ENCODE assay signal across 20 cellular contexts in genomic region chr2:211875488-211875887, GRCh38.
DNase-seq lines count a peak whose midpoint lies in the region; ATAC-seq and TF ChIP-seq lines count a peak whose summit lies in the region.
"Had no signal": no experiment of that assay in that cellular context is flagged by ENCODE, and none has a peak within 500 bp of the region (broad histone marks: within the 10 kb centered on the region; RNA-seq: fewer than 3 reads in every experiment).

No MANE protein-coding gene starts in this region.

- in situ Hi-C loops in IMR-90 (cut with MboI; ENCODE audit: low sequenced_read_pairs) = no loop called here
- in situ Hi-C loops in brain microvascular endothelial cell (cut with HindIII; ENCODE audit: low pct_ligation_motif_present, low sequenced_read_pairs) = no loop called here

- DNase-seq in A172 (ENCODE audit: low spot score) (peak; percentile 10), IMR-90 (peak; percentile 37), brain microvascular endothelial cell (peak; percentile 35), fibroblast of mammary gland (ENCODE audit: low read depth) (peak; percentile 5), kidney glomerular epithelial cell (lab: John Stamatoyannopoulos, UW) (no peak), DMS153 treated with DMSO at 0.1 percent for 48 hours (lab: John Stamatoyannopoulos, UW; ENCODE audit: unreplicated experiment) (no peak)
- DNase-seq in activated CD8-positive, alpha-beta memory T cell treated with anti-CD3 and anti-CD28 coated beads, Interleukin-2, amount 10 ng/mL, durations not matched to agents 7 days and 5 days = no peak
- DNase-seq in CD8-positive, alpha-beta T cell = no peak
- DNase-seq: 8988T; ACHN; C1 segment of cervical spinal cord; CD4-positive, alpha-beta T cell; DMS79 treated with DMSO at 0.1 percent for 48 hours; EL; GDM1; HFFc6 had no signal

- H3K56ac ChIP-seq in IMR-90 (ENCODE audit: extremely low read depth, insufficient read depth, low read length) = no peak overlapping the region

- dilution Hi-C loops in IMR-90 (cut with HindIII; ENCODE audit: low sequenced_read_pairs, unreplicated experiment) = no loop called here

- no peak overlapping the region for H2BK20ac ChIP-seq in IMR-90 (ENCODE audit: low read depth, low read length)

- no peak overlapping the region for H3K27ac ChIP-seq in IMR-90 (ENCODE audit: insufficient read depth, low read length)
- H3K27ac ChIP-seq in brain microvascular endothelial cell = no peak overlapping the region
- H3K27ac ChIP-seq in CD8-positive, alpha-beta T cell (ENCODE audit: low read depth, low read length) = no peak overlapping the region
- H3K27ac ChIP-seq: HL-60 had no signal

- no peaks in the 10 kb centered on the region for H3K9me1 ChIP-seq in IMR-90 (ENCODE audit: insufficient read depth, low read length)

- no peaks in the 10 kb centered on the region for H3K4me1 ChIP-seq in IMR-90 (ENCODE audit: control insufficient read depth, insufficient read depth, low read length)
- no peaks in the 10 kb centered on the region for H3K4me1 ChIP-seq in CD8-positive, alpha-beta T cell (ENCODE audit: insufficient read depth, low read length)
- H3K4me1 ChIP-seq: HAP-1 had no signal

- intact Hi-C loops in IMR-90 (cut with micrococcal nuclease) = no loop called here
- intact Hi-C loops in CD8-positive, alpha-beta T cell (cut with DNase I, micrococcal nuclease) = no loop called here

- TF ChIP-seq POLR2A in IMR-90 (IDR thresholded peaks at IDR 0.05; ENCODE audit: low read depth, low read length) = no peak

- POLR2A ChIA-PET in IMR-90 (lab: Charles Lee; ENCODE audit: unreplicated experiment) = no interaction called here
- POLR2A ChIA-PET in CD8-positive, alpha-beta T cell (lab: Charles Lee) = no interaction called here

- no peak overlapping the region for H2AFZ ChIP-seq in IMR-90 (replicated peaks; ENCODE audit: low read length, poor library complexity)

- H3K4me3 ChIP-seq in IMR-90 (ENCODE audit: insufficient read depth, low read depth, low read length) (no peak overlapping the region), brain microvascular endothelial cell (ENCODE audit: low read depth, low read length) (no peak overlapping the region), fibroblast of mammary gland (ENCODE audit: control insufficient read depth, low read depth, low read length) (no peak overlapping the region)
- no peak overlapping the region for H3K4me3 ChIP-seq in CD8-positive, alpha-beta T cell (ENCODE audit: low read depth, low read length)
- H3K4me3 ChIP-seq: HAP-1 had no signal

- H3K9me3 Mint-ChIP-seq in activated CD8-positive, alpha-beta memory T cell treated with anti-CD3 and anti-CD28 coated beads, Interleukin-2, amount 10 ng/mL, durations not matched to agents 7 days and 5 days (ENCODE audit: low read depth) = peaks cover 4% of the 10 kb centered on the region
- H3K9me3 Mint-ChIP-seq in CD8-positive, alpha-beta T cell = peaks cover 2% of the 10 kb centered on the region

- ATAC-seq in IMR-90 (ENCODE audit: low read depth) = peak; percentile 46
- no peak for ATAC-seq in activated CD8-positive, alpha-beta memory T cell treated with anti-CD3 and anti-CD28 coated beads, Interleukin-2, amount 10 ng/mL, durations not matched to agents 7 days and 5 days
- no peak for ATAC-seq in CD8-positive, alpha-beta T cell

- TF ChIP-seq RAD21 in IMR-90 (IDR thresholded peaks at IDR 0.05; ENCODE audit: low read length) = no peak

- no peak overlapping the region; the same call in 2 of the 3 replicates for H2BK15ac ChIP-seq in IMR-90 (ENCODE audit: low read depth, low read length)

- H3K4me2 ChIP-seq in IMR-90 (ENCODE audit: low read depth, low read length) = no peak overlapping the region; the same call in 1 of the 2 replicates

- H4K91ac ChIP-seq in IMR-90 (ENCODE audit: insufficient read depth, low read depth, low read length) = no peak overlapping the region

- H3K23ac ChIP-seq in IMR-90 (ENCODE audit: low read depth, low read length) = no peak overlapping the region

- H4K5ac ChIP-seq in IMR-90 (ENCODE audit: low read depth, low read length) = no peak overlapping the region

- H3K27ac Mint-ChIP-seq in activated CD8-positive, alpha-beta memory T cell treated with anti-CD3 and anti-CD28 coated beads, Interleukin-2, amount 10 ng/mL, durations not matched to agents 7 days and 5 days = no peak overlapping the region
- H3K27ac Mint-ChIP-seq in CD8-positive, alpha-beta T cell = no peak overlapping the region
- H3K27ac Mint-ChIP-seq: B cell; CD4-positive, alpha-beta T cell; HFFc6; IgD-negative memory B cell had no signal

- H3K4me1 Mint-ChIP-seq in activated CD8-positive, alpha-beta memory T cell treated with anti-CD3 and anti-CD28 coated beads, Interleukin-2, amount 10 ng/mL, durations not matched to agents 7 days and 5 days = no peaks in the 10 kb centered on the region
- H3K4me1 Mint-ChIP-seq in CD8-positive, alpha-beta T cell (ENCODE audit: low read depth) = no peaks in the 10 kb centered on the region
- H3K4me1 Mint-ChIP-seq: B cell, IgD-negative memory B cell had no signal

- H3K4ac ChIP-seq in IMR-90 (ENCODE audit: low read depth, low read length) = no peak overlapping the region

- no peaks in the 10 kb centered on the region for H3K79me1 ChIP-seq in IMR-90 (ENCODE audit: low read depth in 1 of 2, low read length in 2 of 2)

- no peaks in the 10 kb centered on the region for H4K20me1 ChIP-seq in IMR-90 (ENCODE audit: insufficient read depth, low read length)

- no peaks in the 10 kb centered on the region for H3K27me3 Mint-ChIP-seq in activated CD8-positive, alpha-beta memory T cell treated with anti-CD3 and anti-CD28 coated beads, Interleukin-2, amount 10 ng/mL, durations not matched to agents 7 days and 5 days
- H3K27me3 Mint-ChIP-seq in CD8-positive, alpha-beta T cell (ENCODE audit: low read depth) = no peaks in the 10 kb centered on the region
- H3K27me3 Mint-ChIP-seq: B cell; CD4-positive, alpha-beta T cell; IgD-negative memory B cell had no signal

- H2AK9ac ChIP-seq in IMR-90 (replicated peaks; ENCODE audit: low read depth, low read length, poor library complexity) = no peak overlapping the region

- no peak overlapping the region for H2BK5ac ChIP-seq in IMR-90 (ENCODE audit: low read depth, low read length, poor library complexity, severe bottlenecking)

- H3K9me3 ChIP-seq in IMR-90 (ENCODE audit: control insufficient read depth, insufficient read depth, low read length) = no peaks in the 10 kb centered on the region
- H3K9me3 ChIP-seq in CD8-positive, alpha-beta T cell (ENCODE audit: low read length) = no peaks in the 10 kb centered on the region
- H3K9me3 ChIP-seq: HAP-1 had no signal

- H3K36me3 ChIP-seq in IMR-90 (ENCODE audit: control insufficient read depth, insufficient read depth, low read length) (no peaks in the 10 kb centered on the region), brain microvascular endothelial cell (replicated peaks) (no peaks in the 10 kb centered on the region)
- H3K36me3 ChIP-seq in CD8-positive, alpha-beta T cell (ENCODE audit: insufficient read depth, low read length) = no peaks in the 10 kb centered on the region
- H3K36me3 ChIP-seq: HAP-1 had no signal

- H2BK120ac ChIP-seq in IMR-90 (ENCODE audit: low read depth, low read length) = no peak overlapping the region

- no peak overlapping the region for H3K9ac ChIP-seq in IMR-90 (ENCODE audit: low read depth, low read length)

- CTCF ChIA-PET in IMR-90 (lab: Yijun Ruan, JAX) = no interaction called here
- CTCF ChIA-PET in activated CD8-positive, alpha-beta memory T cell treated with anti-CD3 and anti-CD28 coated beads, Interleukin-2, amount 10 ng/mL, durations not matched to agents 7 days and 5 days (lab: Charles Lee) = no interaction called here
- CTCF ChIA-PET in CD8-positive, alpha-beta T cell (lab: Charles Lee) = no interaction called here

- no peak overlapping the region for H3K4me3 Mint-ChIP-seq in activated CD8-positive, alpha-beta memory T cell treated with anti-CD3 and anti-CD28 coated beads, Interleukin-2, amount 10 ng/mL, durations not matched to agents 7 days and 5 days
- no peak overlapping the region for H3K4me3 Mint-ChIP-seq in CD8-positive, alpha-beta T cell
- H3K4me3 Mint-ChIP-seq: B cell; CD4-positive, alpha-beta T cell; HFFc6; IgD-negative memory B cell had no signal

- no peak overlapping the region for H4K8ac ChIP-seq in IMR-90 (ENCODE audit: low read depth in 2 of 2, low read length in 2 of 2)

- H3K36me3 Mint-ChIP-seq in activated CD8-positive, alpha-beta memory T cell treated with anti-CD3 and anti-CD28 coated beads, Interleukin-2, amount 10 ng/mL, durations not matched to agents 7 days and 5 days = no peaks in the 10 kb centered on the region
- no peaks in the 10 kb centered on the region for H3K36me3 Mint-ChIP-seq in CD8-positive, alpha-beta T cell
- H3K36me3 Mint-ChIP-seq: IgD-negative memory B cell had no signal

- H3K18ac ChIP-seq in IMR-90 (ENCODE audit: low read depth, low read length) = no peak overlapping the region

- H2AK5ac ChIP-seq in IMR-90 (ENCODE audit: low read depth, low read length) = no peak overlapping the region

- H3K27me3 ChIP-seq in IMR-90 (ENCODE audit: control insufficient read depth, insufficient read depth, low read length) = no peaks in the 10 kb centered on the region
- H3K27me3 ChIP-seq in brain microvascular endothelial cell (replicated peaks) = no peaks in the 10 kb centered on the region
- H3K27me3 ChIP-seq in CD8-positive, alpha-beta T cell (ENCODE audit: insufficient read depth, low read length) = no peaks in the 10 kb centered on the region

- BruUV-seq in IMR-90 (replicated peaks; lab: Mats Ljungman, UMichigan) = no TSS peak

- TF ChIP-seq CTCF in IMR-90 (conservative IDR thresholded peaks at IDR 0.05; ENCODE audit: low read depth, low read length) = no peak
- TF ChIP-seq CTCF in brain microvascular endothelial cell (IDR thresholded peaks at IDR 0.05; ENCODE audit: low read depth, low read length, missing control alignments) = no peak
- TF ChIP-seq CTCF in fibroblast of mammary gland (conservative IDR thresholded peaks at IDR 0.05; ENCODE audit: control insufficient read depth, insufficient read depth, low read depth, low read length) = no peak
- TF ChIP-seq CTCF in CD8-positive, alpha-beta T cell (IDR thresholded peaks at IDR 0.05) = no peak

- no peak overlapping the region for H3K14ac ChIP-seq in IMR-90 (replicated peaks; ENCODE audit: low read depth, low read length)

TF ChIP-seq in IMR-90, 13 proteins besides CTCF, POLR2A, EP300 and RAD21 (continues in another document):
- no peak for TF ChIP-seq RFX5 (IDR thresholded peaks at IDR 0.05; ENCODE audit: low read depth, low read length)
- TF ChIP-seq BHLHE40 (IDR thresholded peaks at IDR 0.05; ENCODE audit: low read depth, low read length) = no peak
- TF ChIP-seq MAFK (IDR thresholded peaks at IDR 0.05; ENCODE audit: low read depth, low read length) = no peak
- no peak for TF ChIP-seq FOS (IDR thresholded peaks at IDR 0.05; ENCODE audit: low read depth, low read length)
- no peak for TF ChIP-seq RCOR1 (IDR thresholded peaks at IDR 0.05; ENCODE audit: insufficient replicate concordance, low read length)
- TF ChIP-seq MAZ (IDR thresholded peaks at IDR 0.05; ENCODE audit: borderline replicate concordance, low read depth, low read length) = no peak
- TF ChIP-seq MXI1 (IDR thresholded peaks at IDR 0.05; ENCODE audit: borderline replicate concordance, low read depth, low read length) = no peak
- TF ChIP-seq CEBPB (IDR thresholded peaks at IDR 0.05; ENCODE audit: low read depth, low read length) = no peak
- no peak for TF ChIP-seq SMC3 (IDR thresholded peaks at IDR 0.05; ENCODE audit: low read depth, low read length)
- TF ChIP-seq CHD1 (IDR thresholded peaks at IDR 0.05; ENCODE audit: low read depth, low read length) = no peak

Comparison
In these comparisons a context has a peak if more than half of its experiments do, and no peak if none do; other contexts are left out.
1. DNase-seq: peak in A172 (single experiment), IMR-90 (single experiment), brain microvascular endothelial cell (single experiment) and fibroblast of mammary gland (single experiment); none in kidney glomerular epithelial cell (single experiment), activated CD8-positive, alpha-beta memory T cell treated with anti-CD3 and anti-CD28 coated beads, Interleukin-2, amount 10 ng/mL, durations not matched to agents 7 days and 5 days (single experiment), CD8-positive, alpha-beta T cell (0 of 7) and DMS153 treated with DMSO at 0.1 percent for 48 hours (single experiment).